ENCODE assay signal across 26 cellular contexts in the genomic region with DNA sequence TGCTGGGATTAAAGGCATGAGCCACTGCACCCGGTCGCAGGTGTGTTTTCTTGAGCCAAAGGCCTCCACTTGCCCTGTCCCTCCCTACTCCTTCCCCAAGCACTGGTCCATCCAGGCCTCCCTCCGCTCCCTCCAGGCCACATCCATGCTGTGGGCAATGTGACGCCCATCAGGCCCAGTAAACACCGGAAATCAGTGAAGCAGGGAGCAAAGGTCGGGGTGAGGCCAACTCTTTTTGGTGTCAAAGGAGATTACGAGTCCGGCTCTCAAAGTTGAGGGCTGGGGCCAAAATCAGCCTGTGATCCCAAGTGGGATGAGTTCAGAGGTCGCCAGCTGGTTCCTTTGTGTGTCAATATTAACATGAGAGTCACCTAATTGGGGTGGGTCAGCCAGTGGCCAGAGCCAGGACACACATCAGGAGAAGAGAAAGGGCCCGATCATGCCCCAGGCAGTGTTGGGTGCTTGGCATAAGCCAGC.
"Had no signal": no experiment of that assay in that cellular context is flagged by ENCODE, and none has a peak within 500 bp of the region (broad histone marks: within the 10 kb centered on the region; RNA-seq: fewer than 3 reads in every experiment).

No MANE protein-coding gene starts in this region.

- H3K36me3 ChIP-seq: colonic mucosa, esophagus muscularis mucosa, gastroesophageal sphincter, heart right ventricle, prostate gland, right atrium auricular region, sigmoid colon, stomach, thyroid gland, vagina had no signal

- H3K4me3 ChIP-seq: colonic mucosa, esophagus muscularis mucosa, gastroesophageal sphincter, heart right ventricle, lung, prostate gland, right atrium auricular region, sigmoid colon, stomach, thyroid gland, vagina had no signal

- H3K9me3 Mint-ChIP-seq: dendritic cell treated with granulocyte-macrophage colony-stimulating factor and Interleukin-4, amounts not matched to agents 40 ng/mL and 50 ng/mL, for 4 days had no signal

- H3K36me3 Mint-ChIP-seq: natural killer cell; stimulated activated effector memory CD8-positive, alpha-beta T cell treated with anti-CD3 and anti-CD28 coated beads, Interleukin-12 subunit alpha, Interleukin-12 subunit beta, amount 100 ng/mL, for 72 hours had no signal

- H3K4me1 ChIP-seq: colonic mucosa, esophagus muscularis mucosa, foreskin keratinocyte, gastroesophageal sphincter, heart right ventricle, prostate gland, right atrium auricular region, sigmoid colon, stomach, thyroid gland, vagina had no signal

- H3K27me3 ChIP-seq: foreskin keratinocyte, right atrium auricular region, thyroid gland, vagina had no signal

- H3K4me3 Mint-ChIP-seq: dendritic cell treated with granulocyte-macrophage colony-stimulating factor and Interleukin-4, amounts not matched to agents 40 ng/mL and 50 ng/mL, for 4 days; memory B cell; natural killer cell; stimulated activated effector memory CD8-positive, alpha-beta T cell treated with anti-CD3 and anti-CD28 coated beads, Interleukin-12 subunit alpha, Interleukin-12 subunit beta, amount 100 ng/mL, for 72 hours had no signal

- ATAC-seq: foreskin keratinocyte; gastroesophageal sphincter; heart right ventricle; left colon; left ventricle myocardium superior; natural killer cell; stimulated activated effector memory CD8-positive, alpha-beta T cell treated with anti-CD3 and anti-CD28 coated beads, Interleukin-12 subunit alpha, Interleukin-12 subunit beta, amount 100 ng/mL, for 72 hours had no signal

- H3K27ac Mint-ChIP-seq: dendritic cell treated with granulocyte-macrophage colony-stimulating factor and Interleukin-4, amounts not matched to agents 40 ng/mL and 50 ng/mL, for 4 days; memory B cell; natural killer cell; stimulated activated effector memory CD8-positive, alpha-beta T cell treated with anti-CD3 and anti-CD28 coated beads, Interleukin-12 subunit alpha, Interleukin-12 subunit beta, amount 100 ng/mL, for 72 hours had no signal

- H3K4me1 Mint-ChIP-seq: natural killer cell; stimulated activated effector memory CD8-positive, alpha-beta T cell treated with anti-CD3 and anti-CD28 coated beads, Interleukin-12 subunit alpha, Interleukin-12 subunit beta, amount 100 ng/mL, for 72 hours had no signal

- DNase-seq: colonic mucosa; effector memory CD4-positive, alpha-beta T cell; foreskin keratinocyte; heart right ventricle; hippocampal formation; kidney glomerular epithelial cell; left colon; left ventricle myocardium superior; natural killer cell; nucleus accumbens; sigmoid colon; stimulated activated CD4-positive, alpha-beta T cell treated with anti-CD3 and anti-CD28 coated beads, Interleukin-2, amount 100 ng/mL, for 24 hours; stimulated activated CD4-positive, alpha-beta T cell treated with anti-CD3 and anti-CD28 coated beads, Interleukin-4, amount 100 ng/mL, for 24 hours; stimulated activated naive CD4-positive, alpha-beta T cell treated with Interleukin-2 at 50 U/mL for 16 hours; stomach; thyroid gland; trophoblast cell had no signal

- H3K27ac ChIP-seq: colonic mucosa, esophagus muscularis mucosa, foreskin keratinocyte, gastroesophageal sphincter, heart right ventricle, prostate gland, right atrium auricular region, sigmoid colon, stomach, thyroid gland, vagina had no signal

- H3K9me3 ChIP-seq: colonic mucosa, esophagus muscularis mucosa, gastroesophageal sphincter, heart right ventricle, prostate gland, right atrium auricular region, sigmoid colon, stomach, thyroid gland, vagina had no signal
